19 cellular contexts compared by ENCODE assay signal in the genomic region with DNA sequence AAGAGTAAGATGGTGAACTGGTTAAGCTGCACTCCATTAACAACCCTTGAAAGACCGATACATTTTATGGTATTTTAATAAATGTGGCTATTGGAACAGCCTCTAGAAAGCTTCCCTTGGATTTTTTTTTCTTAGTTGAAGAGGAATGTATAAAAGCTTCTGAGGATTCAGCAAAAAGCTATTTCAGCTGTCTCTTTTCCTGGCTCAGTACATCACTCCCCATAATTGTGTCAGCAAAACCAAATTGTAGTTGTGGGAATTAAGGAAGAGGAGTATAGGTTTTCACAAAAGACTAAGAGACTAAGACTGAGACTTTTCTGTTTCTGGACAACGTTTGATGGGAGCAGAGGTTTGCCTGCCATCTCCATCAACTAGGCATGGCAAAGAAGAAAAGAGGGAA.
"Had no signal": no experiment of that assay in that cellular context is flagged by ENCODE, and none has a peak within 500 bp of the region (broad histone marks: within the 10 kb centered on the region; RNA-seq: fewer than 3 reads in every experiment).

No MANE protein-coding gene starts in this region.

- H3K4me3 ChIP-seq: esophagus muscularis mucosa, heart right ventricle, mucosa of descending colon, psoas muscle, stomach had no signal

- H3K4me1 ChIP-seq: esophagus muscularis mucosa, heart right ventricle, psoas muscle, stomach had no signal

- ATAC-seq: effector memory CD8-positive, alpha-beta T cell; heart right ventricle; mucosa of descending colon; natural killer cell treated with Interleukin-12 subunit alpha and Interleukin-12 subunit beta and Interleukin-15 and Interleukin-18, amount 100 ng/mL, for 72 hours; psoas muscle; sciatic nerve had no signal

- H3K27ac ChIP-seq: epithelial cell of prostate, esophagus muscularis mucosa, heart right ventricle, psoas muscle, stomach had no signal

- H3K27me3 ChIP-seq: esophagus muscularis mucosa, heart right ventricle, stomach had no signal

- H3K27ac Mint-ChIP-seq: dendritic cell treated with granulocyte-macrophage colony-stimulating factor and Interleukin-4, amounts not matched to agents 40 ng/mL and 50 ng/mL, for 4 days; effector memory CD8-positive, alpha-beta T cell; natural killer cell treated with Interleukin-12 subunit alpha and Interleukin-12 subunit beta and Interleukin-15 and Interleukin-18, amount 100 ng/mL, for 72 hours had no signal

- DNase-seq: effector memory CD8-positive, alpha-beta T cell; heart right ventricle; hypothalamus; kidney glomerular epithelial cell; mammary epithelial cell; mucosa of descending colon; psoas muscle; retina; small intestine; stimulated activated CD4-positive, alpha-beta T cell treated with anti-CD3 and anti-CD28 coated beads, Interleukin-12 subunit alpha, Interleukin-12 subunit beta, amount 100 ng/mL, for 4 hours; stimulated activated naive CD4-positive, alpha-beta T cell; stomach; trophoblast cell had no signal

- H3K36me3 ChIP-seq: esophagus muscularis mucosa, heart right ventricle, stomach had no signal

- H3K9me3 ChIP-seq: esophagus muscularis mucosa, heart right ventricle, mucosa of descending colon, psoas muscle, stomach had no signal

- H3K9me3 Mint-ChIP-seq: central memory CD8-positive, alpha-beta T cell; dendritic cell treated with granulocyte-macrophage colony-stimulating factor and Interleukin-4, amounts not matched to agents 40 ng/mL and 50 ng/mL, for 4 days; effector memory CD8-positive, alpha-beta T cell; natural killer cell treated with Interleukin-12 subunit alpha and Interleukin-12 subunit beta and Interleukin-15 and Interleukin-18, amount 100 ng/mL, for 72 hours had no signal

- H3K27me3 Mint-ChIP-seq: central memory CD8-positive, alpha-beta T cell; dendritic cell treated with granulocyte-macrophage colony-stimulating factor and Interleukin-4, amounts not matched to agents 40 ng/mL and 50 ng/mL, for 4 days; effector memory CD8-positive, alpha-beta T cell; natural killer cell treated with Interleukin-12 subunit alpha and Interleukin-12 subunit beta and Interleukin-15 and Interleukin-18, amount 100 ng/mL, for 72 hours had no signal

- H3K4me3 Mint-ChIP-seq: central memory CD8-positive, alpha-beta T cell; dendritic cell treated with granulocyte-macrophage colony-stimulating factor and Interleukin-4, amounts not matched to agents 40 ng/mL and 50 ng/mL, for 4 days; effector memory CD8-positive, alpha-beta T cell; natural killer cell treated with Interleukin-12 subunit alpha and Interleukin-12 subunit beta and Interleukin-15 and Interleukin-18, amount 100 ng/mL, for 72 hours had no signal

- H3K4me1 Mint-ChIP-seq: central memory CD8-positive, alpha-beta T cell had no signal

- H3K36me3 Mint-ChIP-seq: natural killer cell treated with Interleukin-12 subunit alpha and Interleukin-12 subunit beta and Interleukin-15 and Interleukin-18, amount 100 ng/mL, for 72 hours had no signal
